12 cellular contexts compared by ENCODE assay signal in the genomic region with DNA sequence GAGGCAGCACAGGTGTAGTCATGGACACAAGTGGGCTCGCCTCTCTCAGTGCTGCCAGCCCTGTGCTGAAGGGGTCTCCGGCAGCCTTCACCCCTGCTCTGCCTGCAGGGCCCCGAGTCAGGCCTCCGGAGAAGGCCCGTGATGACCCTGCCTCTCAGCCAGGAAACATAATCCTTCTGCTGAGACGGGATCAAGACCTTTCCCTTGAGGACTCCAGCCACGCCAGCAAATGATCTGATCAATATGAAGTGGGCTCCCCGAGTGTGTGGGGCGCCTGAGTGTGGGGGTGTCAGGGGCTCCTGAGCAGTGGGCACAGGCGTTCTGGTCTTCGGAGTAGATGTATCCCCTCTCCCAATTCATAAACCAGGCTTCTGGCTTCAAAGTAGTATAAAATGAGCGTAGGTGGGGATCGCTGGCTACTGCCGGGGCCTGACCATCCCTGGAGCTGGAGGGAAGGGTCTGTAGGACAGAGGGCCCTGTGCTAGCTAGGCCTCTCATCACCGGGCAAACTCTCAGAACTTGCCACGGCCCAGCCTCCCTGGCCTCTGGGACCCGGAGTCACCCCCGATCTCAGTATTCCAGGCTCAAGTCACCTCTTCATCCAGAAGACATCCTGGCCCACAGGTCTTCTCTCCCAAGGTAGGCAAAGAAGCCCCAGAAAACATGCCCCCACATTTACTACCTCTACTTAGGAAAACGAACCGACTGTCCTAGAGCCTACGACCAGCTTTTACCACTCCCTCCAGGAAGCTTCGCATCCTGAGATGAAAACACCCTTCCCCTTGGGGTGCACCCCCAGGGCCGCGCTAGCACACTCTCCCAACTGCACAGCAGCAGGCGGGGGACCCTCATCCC.
"Had no signal": no experiment of that assay in that cellular context is flagged by ENCODE, and none has a peak within 500 bp of the region (broad histone marks: within the 10 kb centered on the region; RNA-seq: fewer than 3 reads in every experiment).

No MANE protein-coding gene starts in this region.

- FAIRE-seq: pancreas had no signal

- H3K4me3 Mint-ChIP-seq: activated CD4-positive, alpha-beta memory T cell treated with anti-CD3 and anti-CD28 coated beads for 36 hours; T-helper 2 cell treated with Interferon-gamma antibody and Interleukin-4, amounts not matched to agents 5 μg/mL and 100 μg/mL, for 36 hours had no signal

- H3K4me2 ChIP-seq: smooth muscle cell had no signal

- H3K27ac Mint-ChIP-seq: activated CD4-positive, alpha-beta memory T cell treated with anti-CD3 and anti-CD28 coated beads for 36 hours; T-helper 2 cell treated with Interferon-gamma antibody and Interleukin-4, amounts not matched to agents 5 μg/mL and 100 μg/mL, for 36 hours had no signal

- ATAC-seq: pancreas had no signal

- H3K4me3 ChIP-seq: adrenal gland, pancreas, smooth muscle cell, thyroid gland, vagina had no signal

- H3K27ac ChIP-seq: adrenal gland, pancreas, thyroid gland, vagina had no signal

- H3K27me3 ChIP-seq: adrenal gland, pancreas, thyroid gland, vagina had no signal

- DNase-seq: activated CD4-positive, alpha-beta memory T cell treated with anti-CD3 and anti-CD28 coated beads for 36 hours; activated naive CD4-positive, alpha-beta T cell treated with anti-CD3 and anti-CD28 coated beads, Interleukin-2, amount 50 U/mL, for 16 hours; central memory CD4-positive, alpha-beta T cell; cortex of kidney; hypothalamus; pancreas; SW 1271; thyroid gland had no signal

- H3K9me3 ChIP-seq: adrenal gland, pancreas, thyroid gland, vagina had no signal

- H3K36me3 Mint-ChIP-seq: activated CD4-positive, alpha-beta memory T cell treated with anti-CD3 and anti-CD28 coated beads for 36 hours had no signal

- H3K9me3 Mint-ChIP-seq: activated CD4-positive, alpha-beta memory T cell treated with anti-CD3 and anti-CD28 coated beads for 36 hours; T-helper 2 cell treated with Interferon-gamma antibody and Interleukin-4, amounts not matched to agents 5 μg/mL and 100 μg/mL, for 36 hours had no signal

- H3K4me1 ChIP-seq: adrenal gland, pancreas, vagina had no signal

- H3K36me3 ChIP-seq: adrenal gland, pancreas, thyroid gland, vagina had no signal

- H3K27me3 Mint-ChIP-seq: activated CD4-positive, alpha-beta memory T cell treated with anti-CD3 and anti-CD28 coated beads for 36 hours had no signal
